Comparison of ENCODE assay signal across 8 cellular contexts in the genomic region with DNA sequence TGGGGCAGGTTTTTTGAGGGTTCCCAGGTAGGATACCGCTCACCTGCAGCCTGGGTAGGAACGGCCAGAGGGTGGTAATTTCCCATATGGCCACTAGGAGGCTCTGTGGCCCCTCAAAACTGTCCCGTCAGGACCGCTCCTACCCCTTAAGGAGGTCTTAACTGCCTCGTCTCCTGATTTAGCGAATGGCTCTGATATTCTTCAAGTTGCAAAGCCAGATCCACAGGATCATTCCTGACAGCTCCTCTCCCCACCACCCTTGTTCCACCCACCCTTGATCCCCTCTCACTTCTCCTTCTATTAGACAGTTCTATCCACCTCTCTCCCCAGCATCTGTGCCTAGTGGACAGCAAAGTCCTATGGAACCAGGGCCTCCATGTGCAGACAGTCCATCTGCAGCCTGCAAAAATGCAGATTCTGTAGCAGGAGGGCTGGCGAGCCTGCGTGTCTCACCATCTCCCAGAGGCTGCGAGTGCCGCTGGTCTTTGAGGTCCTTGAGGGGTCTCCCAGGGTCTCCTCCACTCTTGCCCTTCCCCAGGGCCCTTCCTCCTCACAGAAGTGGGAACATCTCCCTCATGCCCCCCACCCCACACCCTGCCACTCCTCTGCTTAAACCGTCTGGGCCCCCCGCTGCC. TPM values are rescaled to one million over a fixed set of nuclear protein-coding genes. Genes with fewer than 3 reads are reported as not detected.
DNase-seq lines count a peak whose midpoint lies in the region; ATAC-seq and TF ChIP-seq lines count a peak whose summit lies in the region.

No MANE protein-coding gene starts in this region.

- no peaks in the 10 kb centered on the region for H3K79me2 ChIP-seq in parathyroid adenoma

- no peak overlapping the region for H3K4me3 Mint-ChIP-seq in glutamatergic neuron (ENCODE audit: unreplicated experiment)

- ATAC-seq in HG03521 (IDR thresholded peaks at IDR 0.05; ENCODE audit: unreplicated experiment) (peak; percentile 60), aorta (ENCODE audit: low FRiP score) (peak; percentile 81)

- H3K36me3 Mint-ChIP-seq in glutamatergic neuron (ENCODE audit: unreplicated experiment), result peaks cover 7% of the 10 kb centered on the region

- H2AFZ ChIP-seq in parathyroid adenoma, result no peak overlapping the region

- no peak overlapping the region for H3K4me2 ChIP-seq in parathyroid adenoma (ENCODE audit: low read length)

- H3K36me3 ChIP-seq in parathyroid adenoma (ENCODE audit: control insufficient read depth, insufficient read depth, low read length), result no peaks in the 10 kb centered on the region
- peaks cover 0 to 7% of the 10 kb centered on the region in 2 donors for H3K36me3 ChIP-seq in aorta (ENCODE audit: control insufficient read depth in 1 of 2, insufficient read depth in 2 of 2, low read length in 1 of 2)

- WGBS in aorta, 2 donors, result 27 to 33% methylated on average over 12 of the region's 12 CpGs

- H3K27ac ChIP-seq in parathyroid adenoma (no peak overlapping the region), aorta (ENCODE audit: low read depth in 1 of 2, low read length in 2 of 2) (no peak overlapping the region)

- no peak overlapping the region for H3K4me3 ChIP-seq in GM12875 (ENCODE audit: low read depth, low read length)
- no peak overlapping the region for H3K4me3 ChIP-seq in parathyroid adenoma (ENCODE audit: low read depth, low read length)
- no peak overlapping the region for H3K4me3 ChIP-seq in aorta (ENCODE audit: low read length in 2 of 2)

- no peaks in the 10 kb centered on the region for H3K4me1 ChIP-seq in parathyroid adenoma
- no peaks in the 10 kb centered on the region for H3K4me1 ChIP-seq in aorta (ENCODE audit: control insufficient read depth in 1 of 2, insufficient read depth in 2 of 2, low read length in 2 of 2)

- H3K27me3 Mint-ChIP-seq in glutamatergic neuron (ENCODE audit: unreplicated experiment), result peaks cover 2% of the 10 kb centered on the region

- H3K4me1 Mint-ChIP-seq in glutamatergic neuron (ENCODE audit: low read depth, unreplicated experiment), result peaks cover 9% of the 10 kb centered on the region

- DNase-seq in A172 (ENCODE audit: low spot score), result peak; percentile 55
- peak; percentile 58 for DNase-seq in RPMI8226
- peak; percentile 60 for DNase-seq in activated naive CD4-positive, alpha-beta T cell treated with Interleukin-2 at 50 U/mL for 16 hours
- DNase-seq in glutamatergic neuron, result peak; percentile 58
- peak in 1 of 2 donors; percentile 73 for DNase-seq in aorta

- no peak overlapping the region for H3K9ac ChIP-seq in parathyroid adenoma

- H3K27me3 ChIP-seq in parathyroid adenoma (ENCODE audit: control insufficient read depth, insufficient read depth, low read length), result no peaks in the 10 kb centered on the region
- no peaks in the 10 kb centered on the region for H3K27me3 ChIP-seq in aorta (ENCODE audit: control insufficient read depth in 1 of 2, insufficient read depth in 2 of 2, low read length in 1 of 2)

- TF ChIP-seq CTCF in GM12875 (IDR thresholded peaks at IDR 0.05; ENCODE audit: borderline replicate concordance, insufficient read depth, low read depth, low read length) (peak; percentile 81), glutamatergic neuron (IDR thresholded peaks at IDR 0.05; ENCODE audit: partially characterized antibody, unreplicated experiment) (peak; percentile 92), parathyroid adenoma (IDR thresholded peaks at IDR 0.05) (peak; percentile 87)

- intact Hi-C loops in aorta (cut with DNase I), result loop anchor here (2.0 to 10.0 kb wide), 4 partner anchors 228 to 524 kb away; no protein-coding TSS in a partner anchor

- H3K9me3 ChIP-seq in parathyroid adenoma (ENCODE audit: control insufficient read depth, low read length) (no peaks in the 10 kb centered on the region), aorta (ENCODE audit: control insufficient read depth, low read length) (no peaks in the 10 kb centered on the region)

- H3K9me3 Mint-ChIP-seq in glutamatergic neuron (ENCODE audit: unreplicated experiment), result peaks cover 2% of the 10 kb centered on the region

- H3K27ac Mint-ChIP-seq in glutamatergic neuron (ENCODE audit: unreplicated experiment), result no peak overlapping the region

RNA-seq across cellular contexts. Expression of gene ZBP1, which starts 34.3 kb away (rescaled TPM):
- 0.14 TPM in 1 of 2 replicates, not detected in the other for total RNA-seq in A172 (2014; rRNA removed; shearing (Covaris generic))
- not detected for total RNA-seq in glutamatergic neuron (ENCODE audit: unreplicated experiment)
- 1 to 10 TPM in 1 of 2 donors, under 1 TPM in 1; 0.88 to 1.6 TPM for total RNA-seq in aorta
- under 1 TPM; 0.20 to 0.50 TPM for polyA plus RNA-seq in aorta

RNA-seq across cellular contexts. Expression of gene PMEPA1, which starts 55.3 kb away (rescaled TPM):
- total RNA-seq in A172 (2014; rRNA removed; shearing (Covaris generic)), result 10.5 and 12.3 TPM in 2 replicates
- total RNA-seq in glutamatergic neuron (ENCODE audit: unreplicated experiment) (14.4 TPM), aorta (100 to 1,000 TPM; 167 to 188 TPM)
- 10 to 100 TPM; 31.4 to 46.7 TPM for polyA plus RNA-seq in aorta

Comparison
In these comparisons a context has a peak if more than half of its experiments do, and no peak if none do; other contexts are left out.
1. RNA of gene PMEPA1, which starts 55.3 kb away (total RNA-seq): 167 to 188 TPM in aorta; 14.4 TPM in glutamatergic neuron (single experiment) and 10.5 to 12.3 TPM in A172; every median in the first group is over 10 times any median in the second.
2. Peak in every context shown above with its lines, with median percentiles within 50 percentile points of each other: CTCF ChIP-seq.